ENCODE assay signal across 24 cellular contexts in the genomic region with DNA sequence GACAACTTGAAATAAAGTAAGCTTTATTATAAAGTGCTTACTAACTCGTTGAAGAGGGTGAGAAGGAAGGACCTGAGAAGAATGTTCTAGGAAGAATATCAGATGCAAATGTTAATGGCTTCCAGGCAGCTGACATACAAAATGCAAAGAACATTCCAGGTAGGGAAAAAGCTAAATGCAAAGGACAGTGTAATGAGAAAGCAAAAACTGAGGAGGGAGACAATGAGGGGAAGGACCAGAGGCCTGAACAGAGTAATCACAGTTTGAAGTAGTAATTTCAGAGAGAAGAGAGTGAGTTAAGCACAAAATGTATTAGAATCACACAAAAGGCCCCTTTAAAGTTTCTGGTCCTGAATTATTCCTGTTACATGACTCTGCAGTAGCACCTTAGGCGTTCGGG.
"Had no signal": no experiment of that assay in that cellular context is flagged by ENCODE, and none has a peak within 500 bp of the region (broad histone marks: within the 10 kb centered on the region; RNA-seq: fewer than 3 reads in every experiment).

No MANE protein-coding gene starts in this region.

- ATAC-seq: left cardiac atrium; left lung; naive thymus-derived CD8-positive, alpha-beta T cell; sciatic nerve; stimulated activated effector memory CD8-positive, alpha-beta T cell treated with anti-CD3 and anti-CD28 coated beads, Interleukin-12 subunit alpha, Interleukin-12 subunit beta, amount 100 ng/mL, for 72 hours had no signal

- H3K27ac Mint-ChIP-seq: naive thymus-derived CD8-positive, alpha-beta T cell; stimulated activated effector memory CD8-positive, alpha-beta T cell treated with anti-CD3 and anti-CD28 coated beads, Interleukin-12 subunit alpha, Interleukin-12 subunit beta, amount 100 ng/mL, for 72 hours had no signal

- H3K9me3 ChIP-seq: esophagus squamous epithelium, left lung, prostate gland, right atrium auricular region, stomach, thyroid gland, vagina had no signal

- H3K36me3 Mint-ChIP-seq: naive thymus-derived CD8-positive, alpha-beta T cell; stimulated activated effector memory CD8-positive, alpha-beta T cell treated with anti-CD3 and anti-CD28 coated beads, Interleukin-12 subunit alpha, Interleukin-12 subunit beta, amount 100 ng/mL, for 72 hours had no signal

- H2AFZ ChIP-seq: parathyroid adenoma had no signal

- DNase-seq: dorsolateral prefrontal cortex; effector CD4-positive, alpha-beta T cell; esophagus squamous epithelium; foreskin melanocyte; head of caudate nucleus; left cardiac atrium; left lung; mesenchymal stem cell; naive thymus-derived CD8-positive, alpha-beta T cell; stimulated activated CD4-positive, alpha-beta T cell treated with anti-CD3 and anti-CD28 coated beads, Interleukin-2, amount 100 ng/mL, for 24 hours; stimulated activated CD4-positive, alpha-beta T cell treated with anti-CD3 and anti-CD28 coated beads, Interleukin-4, amount 100 ng/mL, for 24 hours; stimulated activated naive CD4-positive, alpha-beta T cell treated with Interleukin-2 at 50 U/mL for 16 hours; stomach; thyroid gland; trophoblast cell had no signal

- H3K4me1 Mint-ChIP-seq: naive thymus-derived CD8-positive, alpha-beta T cell; stimulated activated effector memory CD8-positive, alpha-beta T cell treated with anti-CD3 and anti-CD28 coated beads, Interleukin-12 subunit alpha, Interleukin-12 subunit beta, amount 100 ng/mL, for 72 hours had no signal

- H3K27ac ChIP-seq: dorsolateral prefrontal cortex, esophagus squamous epithelium, left lung, parathyroid adenoma, prostate gland, right atrium auricular region, stomach, thyroid gland, vagina had no signal

- FAIRE-seq: colon, endothelial cell of umbilical vein, islet of Langerhans had no signal

- H3K36me3 ChIP-seq: esophagus squamous epithelium, left lung, prostate gland, right atrium auricular region, stomach, thyroid gland, vagina had no signal

- H3K4me3 Mint-ChIP-seq: naive thymus-derived CD8-positive, alpha-beta T cell; stimulated activated effector memory CD8-positive, alpha-beta T cell treated with anti-CD3 and anti-CD28 coated beads, Interleukin-12 subunit alpha, Interleukin-12 subunit beta, amount 100 ng/mL, for 72 hours had no signal

- H3K27me3 ChIP-seq: dorsolateral prefrontal cortex, esophagus squamous epithelium, left lung, right atrium auricular region, stomach, thyroid gland, vagina had no signal

- H3K79me2 ChIP-seq: parathyroid adenoma had no signal

- H3K4me3 ChIP-seq: dorsolateral prefrontal cortex, esophagus squamous epithelium, left lung, prostate gland, right atrium auricular region, stomach, thyroid gland, vagina had no signal

- H3K9ac ChIP-seq: parathyroid adenoma had no signal

- H3K27me3 Mint-ChIP-seq: naive thymus-derived CD8-positive, alpha-beta T cell had no signal

- H3K4me1 ChIP-seq: esophagus squamous epithelium, left lung, parathyroid adenoma, prostate gland, right atrium auricular region, stomach, thyroid gland, vagina had no signal
